Comparison of ENCODE assay signal across 1 cellular context in genomic region chr20:50144362-50144761, GRCh38.
TF ChIP-seq lines count a peak whose summit lies in the region.

No MANE protein-coding gene starts in this region.

TF ChIP-seq in SK-N-SH, 30 proteins besides CTCF, POLR2A, EP300 and RAD21 (continued from another document):
- TF ChIP-seq REST (IDR thresholded peaks at IDR 0.05; ENCODE audit: low read depth, low read length) (no peak), FOXJ3 (CRISPR knock-in tag; IDR thresholded peaks at IDR 0.05) (no peak), FOSL2 (IDR thresholded peaks at IDR 0.05; ENCODE audit: borderline replicate concordance, low read depth) (no peak), TCF12 (IDR thresholded peaks at IDR 0.05) (no peak), NRF1 (IDR thresholded peaks at IDR 0.05; ENCODE audit: low read depth, low read length) (no peak), MAX (IDR thresholded peaks at IDR 0.05; ENCODE audit: low read depth) (no peak), SIN3A (IDR thresholded peaks at IDR 0.05; ENCODE audit: borderline replicate concordance, low read depth, low read length) (no peak), CHD2 (IDR thresholded peaks at IDR 0.05; ENCODE audit: low read length, partially characterized antibody) (no peak), GABPA (IDR thresholded peaks at IDR 0.05; ENCODE audit: low read depth) (no peak), RCOR1 (IDR thresholded peaks at IDR 0.05; ENCODE audit: low read length) (no peak)
